18 cellular contexts compared by ENCODE assay signal in the genomic region with DNA sequence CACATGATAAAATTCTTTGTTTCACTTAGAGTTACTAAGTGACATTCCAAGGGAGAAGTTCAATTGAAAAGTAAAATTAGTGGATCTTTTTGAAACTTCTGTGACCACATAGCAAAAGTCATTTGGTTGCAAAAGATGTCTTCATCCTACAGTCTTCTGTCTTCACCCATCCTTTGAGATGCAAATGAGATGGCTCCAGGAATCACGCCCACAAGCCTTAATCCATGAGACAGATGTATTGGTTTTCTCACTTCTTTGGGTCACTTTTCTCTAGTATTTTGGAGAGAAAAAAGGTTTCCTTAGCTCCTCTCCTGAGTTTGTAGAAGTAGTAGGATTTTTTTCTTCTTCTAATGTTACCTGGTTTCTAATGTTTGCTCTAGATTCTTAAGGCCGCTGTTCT.
DNase-seq lines count a peak whose midpoint lies in the region; ATAC-seq, FAIRE-seq and TF ChIP-seq lines count a peak whose summit lies in the region.
"Had no signal": no experiment of that assay in that cellular context is flagged by ENCODE, and none has a peak within 500 bp of the region (broad histone marks: within the 10 kb centered on the region; RNA-seq: fewer than 3 reads in every experiment).

No MANE protein-coding gene starts in this region.

- H3K4me3 ChIP-seq in H7 (ENCODE audit: insufficient read depth, low read depth, low read length) (no peak overlapping the region), astrocyte (ENCODE audit: insufficient read depth, low read depth, low read length) (no peak overlapping the region)
- H3K4me3 ChIP-seq: GM12878, GM23248, HAP-1, K562 had no signal

- FAIRE-seq in astrocyte (lab: Jason Lieb, UNC): no peak
- FAIRE-seq: GM12878, GM18507, HTR-8/SVneo, K562 had no signal

- no peak for TF ChIP-seq CTCF in astrocyte (IDR thresholded peaks at IDR 0.05; ENCODE audit: insufficient read depth, low read depth, low read length)
- no peak for TF ChIP-seq CTCF in activated CD8-positive, alpha-beta T cell treated with anti-CD3 and anti-CD28 coated beads for 36 hours (IDR thresholded peaks at IDR 0.05)

- intact Hi-C loops in activated CD8-positive, alpha-beta T cell treated with anti-CD3 and anti-CD28 coated beads for 36 hours (cut with micrococcal nuclease): no loop called here

- no peaks in the 10 kb centered on the region for H3K4me1 Mint-ChIP-seq in astrocyte (ENCODE audit: low read depth, unreplicated experiment)
- H3K4me1 Mint-ChIP-seq in activated CD8-positive, alpha-beta T cell treated with anti-CD3 and anti-CD28 coated beads for 36 hours (ENCODE audit: low read depth): no peaks in the 10 kb centered on the region
- H3K4me1 Mint-ChIP-seq in stimulated activated naive CD8-positive, alpha-beta T cell treated with anti-CD3 and anti-CD28 coated beads, Interleukin-15, amount 100 ng/mL, for 72 hours: no peaks in the 10 kb centered on the region
- H3K4me1 Mint-ChIP-seq: B cell had no signal

- H3K27me3 ChIP-seq in H7 (ENCODE audit: control insufficient read depth, insufficient read depth, low read length) (no peaks in the 10 kb centered on the region), astrocyte (ENCODE audit: insufficient read depth, low read length) (no peaks in the 10 kb centered on the region)

- no peaks in the 10 kb centered on the region for H4K20me1 ChIP-seq in astrocyte (ENCODE audit: insufficient read depth, low read length)

- H3K27ac Mint-ChIP-seq in astrocyte (ENCODE audit: unreplicated experiment): no peak overlapping the region
- no peak overlapping the region for H3K27ac Mint-ChIP-seq in activated CD8-positive, alpha-beta T cell treated with anti-CD3 and anti-CD28 coated beads for 36 hours
- no peak overlapping the region for H3K27ac Mint-ChIP-seq in stimulated activated naive CD8-positive, alpha-beta T cell treated with anti-CD3 and anti-CD28 coated beads, Interleukin-15, amount 100 ng/mL, for 72 hours
- H3K27ac Mint-ChIP-seq: B cell; CD4-positive, alpha-beta T cell had no signal

- no peaks in the 10 kb centered on the region for H3K27me3 Mint-ChIP-seq in astrocyte (ENCODE audit: low read depth, unreplicated experiment)
- H3K27me3 Mint-ChIP-seq in activated CD8-positive, alpha-beta T cell treated with anti-CD3 and anti-CD28 coated beads for 36 hours: no peaks in the 10 kb centered on the region
- H3K27me3 Mint-ChIP-seq in stimulated activated naive CD8-positive, alpha-beta T cell treated with anti-CD3 and anti-CD28 coated beads, Interleukin-15, amount 100 ng/mL, for 72 hours: no peaks in the 10 kb centered on the region
- H3K27me3 Mint-ChIP-seq: B cell; CD4-positive, alpha-beta T cell had no signal

- no peak overlapping the region for H3K9ac ChIP-seq in astrocyte (ENCODE audit: low read length)
- H3K9ac ChIP-seq: GM23248 had no signal

- H3K36me3 ChIP-seq in H7 (replicated peaks; ENCODE audit: control insufficient read depth, insufficient read depth, low read length) (no peaks in the 10 kb centered on the region), astrocyte (ENCODE audit: insufficient read depth, low read length) (no peaks in the 10 kb centered on the region)
- H3K36me3 ChIP-seq: HAP-1 had no signal

- H3K36me3 Mint-ChIP-seq in astrocyte (ENCODE audit: low read depth, unreplicated experiment): no peaks in the 10 kb centered on the region
- H3K36me3 Mint-ChIP-seq in activated CD8-positive, alpha-beta T cell treated with anti-CD3 and anti-CD28 coated beads for 36 hours (ENCODE audit: low read depth): no peaks in the 10 kb centered on the region

- no peak overlapping the region for H2AFZ ChIP-seq in astrocyte (ENCODE audit: low read depth, low read length)
- H2AFZ ChIP-seq: GM23248 had no signal

- H3K4me3 Mint-ChIP-seq in astrocyte (ENCODE audit: unreplicated experiment): no peak overlapping the region
- no peak overlapping the region for H3K4me3 Mint-ChIP-seq in activated CD8-positive, alpha-beta T cell treated with anti-CD3 and anti-CD28 coated beads for 36 hours
- H3K4me3 Mint-ChIP-seq in stimulated activated naive CD8-positive, alpha-beta T cell treated with anti-CD3 and anti-CD28 coated beads, Interleukin-15, amount 100 ng/mL, for 72 hours: no peak overlapping the region
- H3K4me3 Mint-ChIP-seq: B cell; CD4-positive, alpha-beta T cell had no signal

- CTCF ChIA-PET in activated CD8-positive, alpha-beta T cell treated with anti-CD3 and anti-CD28 coated beads for 36 hours (lab: Charles Lee): no interaction called here

- DNase-seq in H7 (peak; percentile 3), astrocyte (ENCODE audit: low read depth) (no peak), iPS DF 4.7 (ENCODE audit: extremely low read depth, low spot score) (peak; percentile 5), cerebellar nuclear complex (lab: John Stamatoyannopoulos, UW) (no peak), NCI-H1048 (lab: John Stamatoyannopoulos, UW) (no peak)
- no peak for DNase-seq in activated CD8-positive, alpha-beta T cell treated with anti-CD3 and anti-CD28 coated beads for 36 hours
- no peak for DNase-seq in stimulated activated naive CD8-positive, alpha-beta T cell treated with anti-CD3 and anti-CD28 coated beads, Interleukin-15, amount 100 ng/mL, for 72 hours
- DNase-seq: C1 segment of cervical spinal cord; Calu3; CD4-positive, alpha-beta T cell; DMS79; GM23248 had no signal

- ATAC-seq in activated CD8-positive, alpha-beta T cell treated with anti-CD3 and anti-CD28 coated beads for 36 hours: no peak
- ATAC-seq in stimulated activated naive CD8-positive, alpha-beta T cell treated with anti-CD3 and anti-CD28 coated beads, Interleukin-15, amount 100 ng/mL, for 72 hours: no peak
- ATAC-seq: GM12878, K562 had no signal

- H3K9me3 Mint-ChIP-seq in astrocyte (ENCODE audit: unreplicated experiment): peaks cover 1% of the 10 kb centered on the region
- H3K9me3 Mint-ChIP-seq in activated CD8-positive, alpha-beta T cell treated with anti-CD3 and anti-CD28 coated beads for 36 hours: peaks cover 4% of the 10 kb centered on the region
- H3K9me3 Mint-ChIP-seq in stimulated activated naive CD8-positive, alpha-beta T cell treated with anti-CD3 and anti-CD28 coated beads, Interleukin-15, amount 100 ng/mL, for 72 hours: peaks cover 0 to 4% of the 10 kb centered on the region in 2 donors

- POLR2A ChIA-PET in activated CD8-positive, alpha-beta T cell treated with anti-CD3 and anti-CD28 coated beads for 36 hours (lab: Charles Lee): no interaction called here

- H3K9me3 ChIP-seq in astrocyte (ENCODE audit: insufficient read depth, low read depth, low read length): no peaks in the 10 kb centered on the region
- H3K9me3 ChIP-seq: HAP-1 had no signal

- H3K79me2 ChIP-seq in astrocyte (ENCODE audit: insufficient read depth, low read length): no peaks in the 10 kb centered on the region

- H3K27ac ChIP-seq in astrocyte (ENCODE audit: low read depth, low read length): peak overlapping the region; percentile 44
- H3K27ac ChIP-seq: GM23248 had no signal

- no peaks in the 10 kb centered on the region for H3K4me1 ChIP-seq in astrocyte (ENCODE audit: insufficient read depth, low read length)
- H3K4me1 ChIP-seq: HAP-1 had no signal

- H3K4me2 ChIP-seq in astrocyte (ENCODE audit: low read length): no peak overlapping the region

Comparison
In these comparisons a context has a peak if more than half of its experiments do, and no peak if none do; other contexts are left out.
1. DNase-seq: peak in H7 (single experiment) and iPS DF 4.7 (single experiment); none in astrocyte (single experiment), activated CD8-positive, alpha-beta T cell treated with anti-CD3 and anti-CD28 coated beads for 36 hours (single experiment), cerebellar nuclear complex (0 of 2), stimulated activated naive CD8-positive, alpha-beta T cell treated with anti-CD3 and anti-CD28 coated beads, Interleukin-15, amount 100 ng/mL, for 72 hours (0 of 2) and NCI-H1048 (single experiment).